ENCODE assay signal across 11 cellular contexts in genomic region chr1:17549384-17549783, GRCh38.
"Had no signal": no experiment of that assay in that cellular context is flagged by ENCODE, and none has a peak within 500 bp of the region (broad histone marks: within the 10 kb centered on the region; RNA-seq: fewer than 3 reads in every experiment).

No MANE protein-coding gene starts in this region.

- H3K9me3 ChIP-seq: ovary, suprapubic skin, transverse colon had no signal

- H3K4me1 ChIP-seq: foreskin keratinocyte had no signal

- DNase-seq: effector memory CD8-positive, alpha-beta T cell; foreskin keratinocyte; head of caudate nucleus; natural killer cell; ovary; small intestine; stimulated activated CD4-positive, alpha-beta T cell treated with anti-CD3 and anti-CD28 coated beads, Interleukin-12 subunit alpha, Interleukin-12 subunit beta, amount 100 ng/mL, for 4 hours; stimulated activated naive CD4-positive, alpha-beta T cell; transverse colon had no signal

- H3K27ac ChIP-seq: foreskin keratinocyte, hepatocyte, ovary, suprapubic skin had no signal

- H3K36me3 ChIP-seq: ovary, suprapubic skin, transverse colon had no signal

- H3K4me3 ChIP-seq: hepatocyte, ovary, suprapubic skin, transverse colon had no signal

- H3K27me3 ChIP-seq: foreskin keratinocyte, hepatocyte, ovary, suprapubic skin, transverse colon had no signal
